28 cellular contexts compared by ENCODE assay signal in genomic region chr7:149280661-149281507, GRCh38.
"Had no signal": no experiment of that assay in that cellular context is flagged by ENCODE, and none has a peak within 500 bp of the region (broad histone marks: within the 10 kb centered on the region; RNA-seq: fewer than 3 reads in every experiment).

No MANE protein-coding gene starts in this region.

- FAIRE-seq: colon, frontal cortex, keratinocyte had no signal

- H3K27me3 Mint-ChIP-seq: memory B cell; naive B cell; natural killer cell treated with Interleukin-12 subunit alpha and Interleukin-12 subunit beta and Interleukin-15 and Interleukin-18, amount 100 ng/mL, for 72 hours had no signal

- DNase-seq: effector memory CD4-positive, alpha-beta T cell; erythroblast; hypothalamus; mucosa of descending colon; naive B cell; stimulated activated CD4-positive, alpha-beta T cell treated with anti-CD3 and anti-CD28 coated beads, Interleukin-12 subunit alpha, Interleukin-12 subunit beta, amount 100 ng/mL, for 4 hours; stimulated activated CD4-positive, alpha-beta T cell treated with anti-CD3 and anti-CD28 coated beads, Interleukin-1b, Interleukin-23, amount 100 ng/mL, for 48 hours; stimulated activated CD4-positive, alpha-beta T cell treated with anti-CD3 and anti-CD28 coated beads, Interleukin-4, amount 100 ng/mL, for 1 hour; stimulated activated CD8-positive, alpha-beta memory T cell treated with anti-CD3 and anti-CD28 coated beads, Interleukin-4, amount 100 ng/mL, for 48 hours; stimulated activated naive CD4-positive, alpha-beta T cell treated with Interleukin-2 at 50 U/mL for 16 hours; stomach; thyroid gland; trophoblast cell had no signal

- H3K27me3 ChIP-seq: right atrium auricular region, stomach, thyroid gland, vagina had no signal

- H3K4me2 ChIP-seq: smooth muscle cell had no signal

- H3K4me3 ChIP-seq: lung, mucosa of descending colon, prostate gland, right atrium auricular region, smooth muscle cell, stomach, thyroid gland, vagina had no signal

- H3K4me1 ChIP-seq: prostate gland had no signal

- H3K9me3 Mint-ChIP-seq: dendritic cell treated with granulocyte-macrophage colony-stimulating factor and Interleukin-4, amounts not matched to agents 40 ng/mL and 50 ng/mL, for 4 days; memory B cell; mesothelial cell of epicardium; naive B cell; natural killer cell treated with Interleukin-12 subunit alpha and Interleukin-12 subunit beta and Interleukin-15 and Interleukin-18, amount 100 ng/mL, for 72 hours; neural crest cell had no signal

- H3K9me3 ChIP-seq: mucosa of descending colon, prostate gland, right atrium auricular region, stomach, thyroid gland, vagina had no signal

- ATAC-seq: left lobe of liver; mucosa of descending colon; natural killer cell treated with Interleukin-12 subunit alpha and Interleukin-12 subunit beta and Interleukin-15 and Interleukin-18, amount 100 ng/mL, for 72 hours; sciatic nerve had no signal

- H3K4me3 Mint-ChIP-seq: dendritic cell treated with granulocyte-macrophage colony-stimulating factor and Interleukin-4, amounts not matched to agents 40 ng/mL and 50 ng/mL, for 4 days; memory B cell; mesothelial cell of epicardium; naive B cell; natural killer cell treated with Interleukin-12 subunit alpha and Interleukin-12 subunit beta and Interleukin-15 and Interleukin-18, amount 100 ng/mL, for 72 hours; neural crest cell had no signal

- H3K27ac Mint-ChIP-seq: dendritic cell treated with granulocyte-macrophage colony-stimulating factor and Interleukin-4, amounts not matched to agents 40 ng/mL and 50 ng/mL, for 4 days; memory B cell; mesothelial cell of epicardium; naive B cell; natural killer cell treated with Interleukin-12 subunit alpha and Interleukin-12 subunit beta and Interleukin-15 and Interleukin-18, amount 100 ng/mL, for 72 hours had no signal

- H3K27ac ChIP-seq: prostate gland, right atrium auricular region, stomach, thyroid gland, vagina had no signal
